Comparison of ENCODE assay signal across 10 cellular contexts in genomic region chr10:74151879-74152722, GRCh38. TPM values are rescaled to one million over a fixed set of nuclear protein-coding genes. Genes with fewer than 3 reads are reported as not detected.
DNase-seq lines count a peak whose midpoint lies in the region; ATAC-seq and TF ChIP-seq lines count a peak whose summit lies in the region.
"Had no signal": no experiment of that assay in that cellular context is flagged by ENCODE, and none has a peak within 500 bp of the region (broad histone marks: within the 10 kb centered on the region; RNA-seq: fewer than 3 reads in every experiment).

No MANE protein-coding gene starts in this region.

- peaks cover 27% of the 10 kb centered on the region for H3K4me1 Mint-ChIP-seq in T-helper 17 cell
- H3K4me1 Mint-ChIP-seq in immature natural killer cell = peaks cover 14 to 18% of the 10 kb centered on the region in 2 donors

- CTCF ChIA-PET in SK-N-SH (lab: Yijun Ruan, JAX) = interaction anchor here (0.7 to 1.9 kb wide), 4 partner anchors 10 to 77 kb away, joined by 3 to 4 read pairs (median 3); no protein-coding TSS in a partner anchor

- H3K4me3 Mint-ChIP-seq in T-helper 17 cell (no peak overlapping the region), immature natural killer cell (no peak overlapping the region)

- peaks cover 3% of the 10 kb centered on the region for H3F3A ChIP-seq in SK-N-SH (replicated peaks; ENCODE audit: insufficient read depth)

- H3K4me3 ChIP-seq in SK-N-SH (ENCODE audit: low read depth in 2 of 2, low read length in 1 of 2) = peak overlapping the region; percentile 89 to 97
- peak overlapping the region; percentile 84 for H3K4me3 ChIP-seq in suprapubic skin

- H2AFZ ChIP-seq in SK-N-SH (ENCODE audit: low read depth) = peak overlapping the region; percentile 95

- ATAC-seq in SK-N-SH treated with all-trans-retinoic acid at 6 μM for 48 hours (no peak), T-helper 17 cell (no peak), HG03521 (IDR thresholded peaks at IDR 0.05; ENCODE audit: unreplicated experiment) (no peak)

- H3K9ac ChIP-seq in SK-N-SH = peak overlapping the region; percentile 90

- H3K9me3 Mint-ChIP-seq in immature natural killer cell = no peaks in the 10 kb centered on the region
- H3K9me3 Mint-ChIP-seq: activated naive CD4-positive, alpha-beta T cell treated with anti-CD3 and anti-CD28 coated beads, Interleukin-2, amount 50 U/mL, for 72 hours had no signal

- H3K27ac Mint-ChIP-seq in T-helper 17 cell = peak overlapping the region; percentile 4
- peak overlapping the region in 5 of 6 donors; percentile 30 to 78 (median 57) for H3K27ac Mint-ChIP-seq in immature natural killer cell

- DNase-seq in SK-N-SH (no peak), T-helper 17 cell (no peak), immature natural killer cell (peak in 2 of 3 donors; percentile 2 to 7), suprapubic skin (ENCODE audit: low spot score in 2 of 2) (no peak)
- no peak for DNase-seq in activated T-cell treated with anti-CD3 and anti-CD28 coated beads, Interleukin-2, amount 50 U/mL, for 1 hour
- no peak for DNase-seq in stimulated activated CD4-positive, alpha-beta T cell treated with anti-CD3 and anti-CD28 coated beads, Interleukin-15, amount 100 ng/mL, for 24 hours
- DNase-seq: DMS79 had no signal

- peak overlapping the region; percentile 88 for H3K4me2 ChIP-seq in SK-N-SH

- no peaks in the 10 kb centered on the region for H3K27me3 ChIP-seq in SK-N-SH (ENCODE audit: insufficient read depth)
- no peaks in the 10 kb centered on the region for H3K27me3 ChIP-seq in suprapubic skin

- POLR2A ChIA-PET in SK-N-SH (lab: Yijun Ruan, JAX) = no interaction called here

- peaks cover 0 to 8% of the 10 kb centered on the region in 2 experiments for H3K36me3 ChIP-seq in SK-N-SH (replicated peaks in 1 of 2; ENCODE audit: control insufficient read depth in 1 of 2, insufficient read depth in 2 of 2, low read length in 1 of 2)
- H3K36me3 ChIP-seq in suprapubic skin = no peaks in the 10 kb centered on the region

- 22% methylated on average over 5 of the region's 5 CpGs for WGBS in SK-N-SH (ENCODE audit: low lambda C conversion rate)
- WGBS in suprapubic skin = 17% methylated on average over 5 of the region's 5 CpGs

- no peak for TF ChIP-seq RAD21 in SK-N-SH (IDR thresholded peaks at IDR 0.05; ENCODE audit: low read length)

- no peak for TF ChIP-seq CTCF in SK-N-SH (IDR thresholded peaks at IDR 0.05)
- TF ChIP-seq CTCF in suprapubic skin (IDR thresholded peaks at IDR 0.05) = no peak

- H3K27ac ChIP-seq in SK-N-SH (ENCODE audit: low read depth in 2 of 2, low read length in 1 of 2) = peak overlapping the region; percentile 84 to 89; a peak in 3 of 4 replicates
- H3K27ac ChIP-seq in suprapubic skin = peak overlapping the region; percentile 95

- H3K9me2 ChIP-seq in SK-N-SH = no peaks in the 10 kb centered on the region

- no peak for TF ChIP-seq POLR2A in suprapubic skin (IDR thresholded peaks at IDR 0.05)

- TF ChIP-seq EP300 in SK-N-SH (IDR thresholded peaks at IDR 0.05; ENCODE audit: borderline replicate concordance in 1 of 2, low read depth in 1 of 2, low read length in 1 of 2) (no peak), suprapubic skin (IDR thresholded peaks at IDR 0.05) (no peak)

- no peaks in the 10 kb centered on the region for H3K9me3 ChIP-seq in SK-N-SH
- H3K9me3 ChIP-seq in T-helper 17 cell (ENCODE audit: control insufficient read depth, low read length, poor library complexity, severe bottlenecking) = no peaks in the 10 kb centered on the region
- no peaks in the 10 kb centered on the region for H3K9me3 ChIP-seq in suprapubic skin

- H3K27me3 Mint-ChIP-seq in T-helper 17 cell (no peaks in the 10 kb centered on the region), immature natural killer cell (ENCODE audit: low read depth in 3 of 3) (peaks cover 0 to 3% (median 2%) of the 10 kb centered on the region in 3 donors)

- H3K36me3 Mint-ChIP-seq in T-helper 17 cell (ENCODE audit: low read depth) (peaks cover 3% of the 10 kb centered on the region), immature natural killer cell (no peaks in the 10 kb centered on the region)
- H3K36me3 Mint-ChIP-seq: activated naive CD4-positive, alpha-beta T cell treated with anti-CD3 and anti-CD28 coated beads, Interleukin-2, amount 50 U/mL, for 72 hours had no signal

- H3K4me1 ChIP-seq in SK-N-SH (ENCODE audit: control insufficient read depth in 1 of 2, insufficient read depth in 2 of 2, low read depth in 1 of 2, low read length in 1 of 2) = peaks cover 6 to 12% of the 10 kb centered on the region in 2 experiments; a peak in 3 of 4 replicates
- H3K4me1 ChIP-seq in suprapubic skin = peaks cover 38% of the 10 kb centered on the region

- peaks cover 64% of the 10 kb centered on the region for H3K79me2 ChIP-seq in SK-N-SH (ENCODE audit: insufficient read depth)

- H4K20me1 ChIP-seq in SK-N-SH (ENCODE audit: insufficient read depth) = no peaks in the 10 kb centered on the region

TF ChIP-seq in SK-N-SH, 30 proteins besides CTCF, POLR2A, EP300 and RAD21 (continues in another document):
- TF ChIP-seq MEF2A (IDR thresholded peaks at IDR 0.05; ENCODE audit: borderline replicate concordance, low read depth) (no peak), FOSL2 (IDR thresholded peaks at IDR 0.05; ENCODE audit: borderline replicate concordance, low read depth) (no peak), GABPA (IDR thresholded peaks at IDR 0.05; ENCODE audit: low read depth) (no peak), NRF1 (IDR thresholded peaks at IDR 0.05; ENCODE audit: low read depth, low read length) (no peak), MXI1 (IDR thresholded peaks at IDR 0.05; ENCODE audit: low read depth, low read length) (no peak), TEAD4 (IDR thresholded peaks at IDR 0.05; ENCODE audit: borderline replicate concordance, insufficient read depth) (no peak), POLR2AphosphoS5 (IDR thresholded peaks at IDR 0.05; ENCODE audit: low read depth, low read length) (no peak)
- TF ChIP-seq, protein P1, sequence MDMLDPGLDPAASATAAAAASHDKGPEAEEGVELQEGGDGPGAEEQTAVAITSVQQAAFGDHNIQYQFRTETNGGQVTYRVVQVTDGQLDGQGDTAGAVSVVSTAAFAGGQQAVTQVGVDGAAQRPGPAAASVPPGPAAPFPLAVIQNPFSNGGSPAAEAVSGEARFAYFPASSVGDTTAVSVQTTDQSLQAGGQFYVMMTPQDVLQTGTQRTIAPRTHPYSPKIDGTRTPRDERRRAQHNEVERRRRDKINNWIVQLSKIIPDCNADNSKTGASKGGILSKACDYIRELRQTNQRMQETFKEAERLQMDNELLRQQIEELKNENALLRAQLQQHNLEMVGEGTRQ (IDR thresholded peaks at IDR 0.05; ENCODE audit: borderline replicate concordance, low read depth, low read length) = no peak
- TF ChIP-seq, protein P2, sequence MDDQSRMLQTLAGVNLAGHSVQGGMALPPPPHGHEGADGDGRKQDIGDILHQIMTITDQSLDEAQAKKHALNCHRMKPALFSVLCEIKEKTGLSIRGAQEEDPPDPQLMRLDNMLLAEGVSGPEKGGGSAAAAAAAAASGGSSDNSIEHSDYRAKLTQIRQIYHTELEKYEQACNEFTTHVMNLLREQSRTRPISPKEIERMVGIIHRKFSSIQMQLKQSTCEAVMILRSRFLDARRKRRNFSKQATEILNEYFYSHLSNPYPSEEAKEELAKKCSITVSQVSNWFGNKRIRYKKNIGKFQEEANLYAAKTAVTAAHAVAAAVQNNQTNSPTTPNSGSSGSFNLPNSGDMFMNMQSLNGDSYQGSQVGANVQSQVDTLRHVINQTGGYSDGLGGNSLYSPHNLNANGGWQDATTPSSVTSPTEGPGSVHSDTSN (IDR thresholded peaks at IDR 0.05) = no peak

TF ChIP-seq in SK-N-SH treated with all-trans-retinoic acid at 6 μM for 48 hours, 23 proteins besides CTCF, POLR2A, EP300 and RAD21 (continues in another document):
- no peak for TF ChIP-seq ZFP30 (CRISPR knock-in tag; IDR thresholded peaks at IDR 0.05)
- TF ChIP-seq, protein P3, sequence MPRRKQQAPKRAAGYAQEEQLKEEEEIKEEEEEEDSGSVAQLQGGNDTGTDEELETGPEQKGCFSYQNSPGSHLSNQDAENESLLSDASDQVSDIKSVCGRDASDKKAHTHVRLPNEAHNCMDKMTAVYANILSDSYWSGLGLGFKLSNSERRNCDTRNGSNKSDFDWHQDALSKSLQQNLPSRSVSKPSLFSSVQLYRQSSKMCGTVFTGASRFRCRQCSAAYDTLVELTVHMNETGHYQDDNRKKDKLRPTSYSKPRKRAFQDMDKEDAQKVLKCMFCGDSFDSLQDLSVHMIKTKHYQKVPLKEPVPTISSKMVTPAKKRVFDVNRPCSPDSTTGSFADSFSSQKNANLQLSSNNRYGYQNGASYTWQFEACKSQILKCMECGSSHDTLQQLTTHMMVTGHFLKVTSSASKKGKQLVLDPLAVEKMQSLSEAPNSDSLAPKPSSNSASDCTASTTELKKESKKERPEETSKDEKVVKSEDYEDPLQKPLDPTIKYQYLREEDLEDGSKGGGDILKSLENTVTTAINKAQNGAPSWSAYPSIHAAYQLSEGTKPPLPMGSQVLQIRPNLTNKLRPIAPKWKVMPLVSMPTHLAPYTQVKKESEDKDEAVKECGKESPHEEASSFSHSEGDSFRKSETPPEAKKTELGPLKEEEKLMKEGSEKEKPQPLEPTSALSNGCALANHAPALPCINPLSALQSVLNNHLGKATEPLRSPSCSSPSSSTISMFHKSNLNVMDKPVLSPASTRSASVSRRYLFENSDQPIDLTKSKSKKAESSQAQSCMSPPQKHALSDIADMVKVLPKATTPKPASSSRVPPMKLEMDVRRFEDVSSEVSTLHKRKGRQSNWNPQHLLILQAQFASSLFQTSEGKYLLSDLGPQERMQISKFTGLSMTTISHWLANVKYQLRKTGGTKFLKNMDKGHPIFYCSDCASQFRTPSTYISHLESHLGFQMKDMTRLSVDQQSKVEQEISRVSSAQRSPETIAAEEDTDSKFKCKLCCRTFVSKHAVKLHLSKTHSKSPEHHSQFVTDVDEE (CRISPR knock-in tag; IDR thresholded peaks at IDR 0.05) = no peak
- TF ChIP-seq SNAI2 (CRISPR knock-in tag; IDR thresholded peaks at IDR 0.05) = no peak
- no peak for TF ChIP-seq CSDC2 (CRISPR knock-in tag; IDR thresholded peaks at IDR 0.05)
- TF ChIP-seq ZNF565 (CRISPR knock-in tag; conservative IDR thresholded peaks at IDR 0.05; ENCODE audit: low read depth) = no peak
- TF ChIP-seq GLIS3 (CRISPR knock-in tag; IDR thresholded peaks at IDR 0.05) = no peak

RNA-seq across cellular contexts. Expression of gene ADK, which starts 1.1 kb away (rescaled TPM):
- polyA plus RNA-seq in SK-N-SH (2012; rRNA removed) = 25.1 and 34.6 TPM in 2 replicates
- polyA plus RNA-seq in SK-N-SH (2012; cell fraction: cytosol; rRNA removed) = 43.1 and 51.1 TPM in 2 replicates
- polyA plus RNA-seq in SK-N-SH (2012; cell fraction: nucleus; rRNA removed) = 6.9 and 14.4 TPM in 2 replicates
- 10 to 100 TPM; 34.7 to 36.8 TPM for total RNA-seq in T-helper 17 cell
- polyA plus RNA-seq in immature natural killer cell = 10 to 100 TPM; 26.9 to 36.7 (median 28.4) TPM
- total RNA-seq in suprapubic skin = 10 to 100 TPM; 33.0 to 57.3 (median 48.0) TPM

RNA-seq across cellular contexts. Expression of gene AP3M1, which starts 1.5 kb away (rescaled TPM):
- 17.7 and 25.8 TPM in 2 replicates for polyA plus RNA-seq in SK-N-SH (2012; rRNA removed)
- polyA plus RNA-seq in SK-N-SH (2012; cell fraction: cytosol; rRNA removed) = 26.6 and 27.1 TPM in 2 replicates
- 10.4 and 21.8 TPM in 2 replicates for polyA plus RNA-seq in SK-N-SH (2012; cell fraction: nucleus; rRNA removed)
- total RNA-seq in T-helper 17 cell = 10 to 100 TPM; 21.1 to 27.8 TPM
- polyA plus RNA-seq in immature natural killer cell = 10 to 100 TPM; 22.1 to 44.3 (median 39.8) TPM
- 10 to 100 TPM; 19.7 to 24.7 (median 21.1) TPM for total RNA-seq in suprapubic skin

Comparison
In these comparisons a context has a peak if more than half of its experiments do, and no peak if none do; other contexts are left out.
1. DNase-seq: peak in immature natural killer cell (2 of 3); none in SK-N-SH (single experiment), T-helper 17 cell (0 of 3), suprapubic skin (0 of 2), activated T-cell treated with anti-CD3 and anti-CD28 coated beads, Interleukin-2, amount 50 U/mL, for 1 hour (single experiment) and stimulated activated CD4-positive, alpha-beta T cell treated with anti-CD3 and anti-CD28 coated beads, Interleukin-15, amount 100 ng/mL, for 24 hours (single experiment).